ENCODE assay signal across 24 cellular contexts in genomic region chr22:44366372-44367310, GRCh38. TPM values are rescaled to one million over a fixed set of nuclear protein-coding genes. Genes with fewer than 3 reads are reported as not detected.
DNase-seq lines count a peak whose midpoint lies in the region; ATAC-seq and TF ChIP-seq lines count a peak whose summit lies in the region.
"Had no signal": no experiment of that assay in that cellular context is flagged by ENCODE, and none has a peak within 500 bp of the region (broad histone marks: within the 10 kb centered on the region; RNA-seq: fewer than 3 reads in every experiment).

No MANE protein-coding gene starts in this region.

- H3K27me3 Mint-ChIP-seq in progenitor cell of endocrine pancreas = peaks cover 9% of the 10 kb centered on the region
- H3K27me3 Mint-ChIP-seq: CD4-positive, CD25-positive, alpha-beta regulatory T cell; stimulated activated naive CD8-positive, alpha-beta T cell treated with anti-CD3 and anti-CD28 coated beads, Interleukin-15, Interleukin-2, amounts not matched to agents 100 ng/mL and 50 ng/mL, for 24 hours had no signal

- no peaks in the 10 kb centered on the region for H3K36me3 Mint-ChIP-seq in progenitor cell of endocrine pancreas (ENCODE audit: insufficient read depth)
- H3K36me3 Mint-ChIP-seq: CD4-positive, CD25-positive, alpha-beta regulatory T cell had no signal

- peaks cover 7% of the 10 kb centered on the region for H3K4me1 ChIP-seq in BE2C
- no peaks in the 10 kb centered on the region for H3K4me1 ChIP-seq in effector memory CD4-positive, alpha-beta T cell (ENCODE audit: control insufficient read depth, insufficient read depth, low read length, poor library complexity, severe bottlenecking)
- H3K4me1 ChIP-seq: pancreas had no signal

- H3K36me3 ChIP-seq in BE2C = no peaks in the 10 kb centered on the region
- no peaks in the 10 kb centered on the region for H3K36me3 ChIP-seq in effector memory CD4-positive, alpha-beta T cell (ENCODE audit: control insufficient read depth, insufficient read depth, low read length)
- H3K36me3 ChIP-seq: pancreas, tibial artery had no signal

- no peaks in the 10 kb centered on the region for H3K9me3 ChIP-seq in BE2C
- no peaks in the 10 kb centered on the region for H3K9me3 ChIP-seq in effector memory CD4-positive, alpha-beta T cell (ENCODE audit: control insufficient read depth, low read length)
- H3K9me3 ChIP-seq: pancreas, SK-N-SH, tibial artery had no signal

- ATAC-seq in GM21737 (IDR thresholded peaks at IDR 0.05; ENCODE audit: unreplicated experiment) = no peak
- ATAC-seq: GM12878, pancreas had no signal

- no peak overlapping the region for H3K27ac Mint-ChIP-seq in progenitor cell of endocrine pancreas
- H3K27ac Mint-ChIP-seq: activated naive CD4-positive, alpha-beta T cell treated with anti-CD3 and anti-CD28 coated beads for 36 hours; CD4-positive, CD25-positive, alpha-beta regulatory T cell; stimulated activated naive CD8-positive, alpha-beta T cell treated with anti-CD3 and anti-CD28 coated beads, Interleukin-15, Interleukin-2, amounts not matched to agents 100 ng/mL and 50 ng/mL, for 24 hours; T-helper 2 cell treated with Interferon-gamma antibody and Interleukin-4, amounts not matched to agents 5 μg/mL and 100 μg/mL, for 36 hours had no signal

- DNase-seq in BE2C = peak; percentile 4
- DNase-seq in NCI-H146 (lab: John Stamatoyannopoulos, UW) = peak; percentile 75
- DNase-seq in dermis blood vessel endothelial cell = peak; percentile 42
- peak; percentile 17 to 48 for DNase-seq in lung microvascular endothelial cell (ENCODE audit: low read depth in 2 of 2)
- DNase-seq in progenitor cell of endocrine pancreas (ENCODE audit: low spot score, unreplicated experiment) = no peak
- no peak for DNase-seq in effector memory CD4-positive, alpha-beta T cell
- no peak for DNase-seq in RKO (ENCODE audit: low spot score)
- DNase-seq: ACHN; activated CD4-positive, alpha-beta T cell treated with anti-CD3 and anti-CD28 coated beads, Interleukin-2, amount 50 U/mL, for 48 hours; activated naive CD4-positive, alpha-beta T cell treated with anti-CD3 and anti-CD28 coated beads for 36 hours; CD4-positive, CD25-positive, alpha-beta regulatory T cell; DMS53; GM23248; mammary epithelial cell; NCI-H774; SK-N-SH; stimulated activated CD4-positive, alpha-beta T cell treated with anti-CD3 and anti-CD28 coated beads, Interleukin-2, amount 100 ng/mL, for 48 hours; tibial artery had no signal

- no peaks in the 10 kb centered on the region for H3K9me3 Mint-ChIP-seq in progenitor cell of endocrine pancreas (ENCODE audit: low read depth)
- H3K9me3 Mint-ChIP-seq: stimulated activated naive CD8-positive, alpha-beta T cell treated with anti-CD3 and anti-CD28 coated beads, Interleukin-15, Interleukin-2, amounts not matched to agents 100 ng/mL and 50 ng/mL, for 24 hours; T-helper 2 cell treated with Interferon-gamma antibody and Interleukin-4, amounts not matched to agents 5 μg/mL and 100 μg/mL, for 36 hours had no signal

- no peak overlapping the region for H3K27ac ChIP-seq in effector memory CD4-positive, alpha-beta T cell (ENCODE audit: insufficient read depth, low read length, poor library complexity, severe bottlenecking)
- H3K27ac ChIP-seq: GM23248, pancreas, skin epidermis, tibial artery had no signal

- H3K4me3 Mint-ChIP-seq in progenitor cell of endocrine pancreas (ENCODE audit: low read depth) = no peak overlapping the region
- H3K4me3 Mint-ChIP-seq: activated naive CD4-positive, alpha-beta T cell treated with anti-CD3 and anti-CD28 coated beads for 36 hours; CD4-positive, CD25-positive, alpha-beta regulatory T cell; stimulated activated naive CD8-positive, alpha-beta T cell treated with anti-CD3 and anti-CD28 coated beads, Interleukin-15, Interleukin-2, amounts not matched to agents 100 ng/mL and 50 ng/mL, for 24 hours; T-helper 2 cell treated with Interferon-gamma antibody and Interleukin-4, amounts not matched to agents 5 μg/mL and 100 μg/mL, for 36 hours had no signal

- H3K27me3 ChIP-seq in BE2C = no peaks in the 10 kb centered on the region
- H3K27me3 ChIP-seq in effector memory CD4-positive, alpha-beta T cell (replicated peaks; ENCODE audit: control insufficient read depth, insufficient read depth, low read length, poor library complexity, severe bottlenecking) = no peaks in the 10 kb centered on the region
- H3K27me3 ChIP-seq: pancreas, tibial artery had no signal

- TF ChIP-seq CTCF in BE2C (IDR thresholded peaks at IDR 0.05; ENCODE audit: low read depth, low read length) (no peak), progenitor cell of endocrine pancreas (IDR thresholded peaks at IDR 0.05; ENCODE audit: unreplicated experiment) (no peak)

- H3K4me3 ChIP-seq in BE2C (ENCODE audit: low read depth, low read length) = no peak overlapping the region
- no peak overlapping the region for H3K4me3 ChIP-seq in effector memory CD4-positive, alpha-beta T cell (ENCODE audit: insufficient read depth, low read depth, low read length, poor library complexity, severe bottlenecking)
- H3K4me3 ChIP-seq: GM12878, GM23248, pancreas, skin epidermis, tibial artery had no signal

- no peaks in the 10 kb centered on the region for H3K4me1 Mint-ChIP-seq in progenitor cell of endocrine pancreas (ENCODE audit: low read depth)
- H3K4me1 Mint-ChIP-seq: CD4-positive, CD25-positive, alpha-beta regulatory T cell had no signal

RNA-seq across cellular contexts. Expression of gene SHISAL1, which starts 53.9 kb away (rescaled TPM):
- not detected for polyA plus RNA-seq in BE2C (2012; ENCODE audit: insufficient read depth, insufficient read length, low read depth)
- total RNA-seq in dermis blood vessel endothelial cell (not detected in 2 replicates), lung microvascular endothelial cell (under 0.01 TPM in 2 replicates), progenitor cell of endocrine pancreas (0.29 and 0.46 TPM in 2 replicates)
- total RNA-seq: activated naive CD4-positive, alpha-beta T cell treated with anti-CD3 and anti-CD28 coated beads for 36 hours; CD4-positive, CD25-positive, alpha-beta regulatory T cell; GM12878 had no signal
- polyA plus RNA-seq: CD4-positive, CD25-positive, alpha-beta regulatory T cell; GM12878 had no signal

Comparison
In these comparisons a context has a peak if more than half of its experiments do, and no peak if none do; other contexts are left out.
1. DNase-seq: peak in BE2C (single experiment), NCI-H146 (single experiment), dermis blood vessel endothelial cell (single experiment) and lung microvascular endothelial cell (2 of 2); none in progenitor cell of endocrine pancreas (single experiment), effector memory CD4-positive, alpha-beta T cell (0 of 3) and RKO (single experiment).